ENCODE assay signal across 30 cellular contexts in genomic region chr15:72724028-72724427, GRCh38. TPM values are rescaled to one million over a fixed set of nuclear protein-coding genes. Genes with fewer than 3 reads are reported as not detected.
"Had no signal": no experiment of that assay in that cellular context is flagged by ENCODE, and none has a peak within 500 bp of the region (broad histone marks: within the 10 kb centered on the region; RNA-seq: fewer than 3 reads in every experiment).

No MANE protein-coding gene starts in this region.

- H3K27me3 ChIP-seq: adrenal gland, ascending aorta, brain microvascular endothelial cell, esophagus muscularis mucosa, left lung, neural progenitor cell, sigmoid colon, testis had no signal

- H3K4me1 ChIP-seq: adrenal gland, ascending aorta, esophagus muscularis mucosa, left lung, lower lobe of right lung, neural progenitor cell, parathyroid adenoma, sigmoid colon, testis had no signal

- DNase-seq: activated CD4-positive, alpha-beta memory T cell treated with anti-CD3 and anti-CD28 coated beads for 36 hours; activated CD4-positive, alpha-beta T cell treated with anti-CD3 and anti-CD28 coated beads for 48 hours; activated CD8-positive, alpha-beta memory T cell treated with anti-CD3 and anti-CD28 coated beads, Interleukin-2, amount 50 U/mL, for 4 hours; activated effector memory CD4-positive, alpha-beta T cell treated with anti-CD3 and anti-CD28 coated beads, Interleukin-2, amount 50 U/mL, for 16 hours; activated naive CD4-positive, alpha-beta T cell treated with anti-CD3 and anti-CD28 coated beads for 36 hours; activated naive CD8-positive, alpha-beta T cell treated with anti-CD3 and anti-CD28 coated beads for 36 hours; activated T-cell treated with anti-CD3 and anti-CD28 coated beads, Interleukin-2, amount 50 U/mL, for 1 hour; adrenal gland; brain microvascular endothelial cell; caudate nucleus; endodermal cell; left lung; lower lobe of right lung; mesendoderm; natural killer cell; occipital lobe; psoas muscle; sigmoid colon; stimulated activated CD4-positive, alpha-beta T cell treated with anti-CD3 and anti-CD28 coated beads, Interleukin-15, amount 100 ng/mL, for 24 hours; stimulated activated CD4-positive, alpha-beta T cell treated with anti-CD3 and anti-CD28 coated beads, Interleukin-2, amount 100 ng/mL, for 24 hours; stimulated activated naive CD4-positive, alpha-beta T cell; testis; trophoblast cell; WERI-Rb-1 had no signal

- H3K9ac ChIP-seq: neural progenitor cell, parathyroid adenoma had no signal

- H3K27ac ChIP-seq: adrenal gland, ascending aorta, brain microvascular endothelial cell, esophagus muscularis mucosa, left lung, lower lobe of right lung, neural progenitor cell, parathyroid adenoma, psoas muscle, sigmoid colon, testis, WERI-Rb-1 had no signal

- H3K9me3 ChIP-seq: adrenal gland, ascending aorta, esophagus muscularis mucosa, left lung, lower lobe of right lung, psoas muscle, sigmoid colon, testis had no signal

- H3K4me3 ChIP-seq: adrenal gland, ascending aorta, esophagus muscularis mucosa, left lung, lower lobe of right lung, neural progenitor cell, psoas muscle, sigmoid colon, smooth muscle cell, testis had no signal

- H3K36me3 ChIP-seq: adrenal gland, brain microvascular endothelial cell, left lung, neural progenitor cell, WERI-Rb-1 had no signal

- H2AFZ ChIP-seq: neural progenitor cell, parathyroid adenoma had no signal

- ATAC-seq: activated CD4-positive, CD25-positive, alpha-beta regulatory T cell treated with anti-CD3 and anti-CD28 coated beads, Interleukin-2, amount 50 U/mL, for 24 hours; left lung; lower lobe of right lung; natural killer cell; psoas muscle had no signal

- H3K4me2 ChIP-seq: neural progenitor cell, smooth muscle cell had no signal

RNA-seq across cellular contexts. Expression of gene HIGD2B, which starts 38.0 kb away (rescaled TPM):
- total RNA-seq: adrenal gland, ascending aorta, endodermal cell, esophagus muscularis mucosa, lower lobe of right lung, psoas muscle, sigmoid colon, smooth muscle cell had no signal
- polyA plus RNA-seq: psoas muscle, sigmoid colon, smooth muscle cell had no signal
